ENCODE assay signal across 30 cellular contexts in genomic region chr4:56296449-56296990, GRCh38.
DNase-seq lines count a peak whose midpoint lies in the region; ATAC-seq, FAIRE-seq and TF ChIP-seq lines count a peak whose summit lies in the region.
"Had no signal": no experiment of that assay in that cellular context is flagged by ENCODE, and none has a peak within 500 bp of the region (broad histone marks: within the 10 kb centered on the region; RNA-seq: fewer than 3 reads in every experiment).

No MANE protein-coding gene starts in this region.

- H3K9me3 Mint-ChIP-seq in stimulated activated effector memory CD8-positive, alpha-beta T cell treated with anti-CD3 and anti-CD28 coated beads, Interleukin-12 subunit alpha, Interleukin-12 subunit beta, amount 100 ng/mL, for 72 hours, result peaks cover 3% of the 10 kb centered on the region

- peak overlapping the region; percentile 77 for H3K18ac ChIP-seq in trophoblast cell (ENCODE audit: low read length)

- no peak overlapping the region for H2AFZ ChIP-seq in trophoblast cell (ENCODE audit: insufficient read depth, low read length, poor library complexity)
- H2AFZ ChIP-seq: parathyroid adenoma, PC-9 had no signal

- no peaks in the 10 kb centered on the region for H3K27me3 ChIP-seq in trophoblast cell (ENCODE audit: insufficient read depth, low read length)
- H3K27me3 ChIP-seq: breast epithelium, sigmoid colon, suprapubic skin had no signal

- H2BK5ac ChIP-seq in trophoblast cell (ENCODE audit: low read depth, low read length, poor library complexity), result no peak overlapping the region

- no peak overlapping the region for H4K12ac ChIP-seq in trophoblast cell (ENCODE audit: low read depth, low read length)

- intact Hi-C loops in posterior vena cava (cut with DNase I), result loop anchor here in 1 of 2 donors (5.0 kb wide), 1 partner anchor 1076 kb away; no protein-coding TSS in a partner anchor

- H2AK5ac ChIP-seq in trophoblast cell (ENCODE audit: low read length), result no peak overlapping the region

- no peak for TF ChIP-seq POLR2A in GM12892 (IDR thresholded peaks at IDR 0.05; ENCODE audit: low read depth, low read length)
- no peak for TF ChIP-seq POLR2A in NB4 (IDR thresholded peaks at IDR 0.05; ENCODE audit: extremely low read depth, insufficient read length)

- H3K23ac ChIP-seq in trophoblast cell (ENCODE audit: low read length), result no peak overlapping the region

- no peaks in the 10 kb centered on the region for H3K36me3 ChIP-seq in trophoblast cell (ENCODE audit: control insufficient read depth in 1 of 2, insufficient read depth in 2 of 2, low read length in 2 of 2)
- H3K36me3 ChIP-seq: breast epithelium, HAP-1, sigmoid colon, suprapubic skin had no signal

- no peaks in the 10 kb centered on the region for H3K79me2 ChIP-seq in trophoblast cell (ENCODE audit: control insufficient read depth, insufficient read depth, low read length, poor library complexity)
- H3K79me2 ChIP-seq: parathyroid adenoma had no signal

- peak; percentile 73 for FAIRE-seq in GM12892 (lab: Jason Lieb, UNC)

- H4K8ac ChIP-seq in trophoblast cell (ENCODE audit: low read depth, low read length), result peak overlapping the region; percentile 34

- DNase-seq in GM12892 (ENCODE audit: insufficient read length) (no peak), NB4 (ENCODE audit: low read depth) (peak; percentile 10), coronary artery (ENCODE audit: low spot score) (peak; percentile 65), trophoblast cell (no peak), posterior vena cava (ENCODE audit: low spot score) (no peak), anterior cingulate cortex (lab: John Stamatoyannopoulos, UW) (no peak)
- no peak for DNase-seq in stimulated activated effector memory CD8-positive, alpha-beta T cell treated with anti-CD3 and anti-CD28 coated beads, Interleukin-12 subunit alpha, Interleukin-12 subunit beta, amount 100 ng/mL, for 72 hours (ENCODE audit: low spot score in 2 of 2)
- DNase-seq: activated CD4-positive, alpha-beta T cell treated with anti-CD3 and anti-CD28 coated beads, Interleukin-2, amount 50 U/mL, for 4 hours; activated naive CD4-positive, alpha-beta T cell treated with anti-CD3 and anti-CD28 coated beads, Interleukin-2, amount 50 U/mL, for 16 hours; amygdala; effector memory CD4-positive, alpha-beta T cell; EL; erythroblast; head of caudate nucleus; IMR-90; NCI-H1436; NCI-H446 treated with DMSO at 0.1 percent for 48 hours; PC-9; SHP77 treated with DMSO at 0.1 percent for 48 hours; sigmoid colon; stimulated activated CD4-positive, alpha-beta T cell treated with anti-CD3 and anti-CD28 coated beads, Interleukin-4, amount 100 ng/mL, for 4 hours; stimulated activated naive B cell treated with anti-CD40 and anti-IgM and Interleukin-4, amounts not matched to agents 10 μg/mL and 1 μg/mL and 100 μg/mL, for 72 hours had no signal

- H2BK12ac ChIP-seq in trophoblast cell (ENCODE audit: low read length), result peak overlapping the region; percentile 75

- no peak overlapping the region for H3K14ac ChIP-seq in trophoblast cell (ENCODE audit: low read length)

- H3K4me3 Mint-ChIP-seq in stimulated activated effector memory CD8-positive, alpha-beta T cell treated with anti-CD3 and anti-CD28 coated beads, Interleukin-12 subunit alpha, Interleukin-12 subunit beta, amount 100 ng/mL, for 72 hours, result no peak overlapping the region
- H3K4me3 Mint-ChIP-seq: CD14-positive monocyte; nephron; stimulated activated naive B cell treated with anti-CD40 and anti-IgM and Interleukin-4, amounts not matched to agents 10 μg/mL and 1 μg/mL and 100 μg/mL, for 72 hours had no signal

- no peak overlapping the region for H3K9ac ChIP-seq in trophoblast cell (ENCODE audit: low read length)
- H3K9ac ChIP-seq: parathyroid adenoma had no signal

- no CpG with 5 or more reads among the region's 6 CpGs for WGBS in trophoblast cell (ENCODE audit: extremely low coverage, insufficient coverage, insufficient read length)

- no peak overlapping the region for H2BK120ac ChIP-seq in trophoblast cell (ENCODE audit: insufficient read depth, low read length, poor library complexity)

- no peak for ATAC-seq in HG02852 (IDR thresholded peaks at IDR 0.05; ENCODE audit: unreplicated experiment)
- ATAC-seq in stimulated activated effector memory CD8-positive, alpha-beta T cell treated with anti-CD3 and anti-CD28 coated beads, Interleukin-12 subunit alpha, Interleukin-12 subunit beta, amount 100 ng/mL, for 72 hours, result no peak
- ATAC-seq: stimulated activated naive B cell treated with anti-CD40 and anti-IgM and Interleukin-4, amounts not matched to agents 10 μg/mL and 1 μg/mL and 100 μg/mL, for 72 hours had no signal

- peaks cover 0 to 2% of the 10 kb centered on the region in 2 experiments for H3K4me1 ChIP-seq in trophoblast cell (ENCODE audit: control insufficient read depth in 1 of 2, insufficient read depth in 2 of 2, low read length in 2 of 2)
- H3K4me1 ChIP-seq: breast epithelium had no signal

- no peaks in the 10 kb centered on the region for H3K36me3 Mint-ChIP-seq in stimulated activated effector memory CD8-positive, alpha-beta T cell treated with anti-CD3 and anti-CD28 coated beads, Interleukin-12 subunit alpha, Interleukin-12 subunit beta, amount 100 ng/mL, for 72 hours
- H3K36me3 Mint-ChIP-seq: CD14-positive monocyte; stimulated activated naive B cell treated with anti-CD40 and anti-IgM and Interleukin-4, amounts not matched to agents 10 μg/mL and 1 μg/mL and 100 μg/mL, for 72 hours had no signal

- no peaks in the 10 kb centered on the region for H3K9me3 ChIP-seq in trophoblast cell (ENCODE audit: insufficient read depth, low read depth, low read length)
- H3K9me3 ChIP-seq: breast epithelium, sigmoid colon had no signal

- H4K91ac ChIP-seq in trophoblast cell (ENCODE audit: low read depth, low read length), result no peak overlapping the region

- no peak overlapping the region for H3K27ac ChIP-seq in coronary artery
- no peak overlapping the region for H3K27ac ChIP-seq in trophoblast cell (ENCODE audit: low read depth, low read length)
- H3K27ac ChIP-seq: breast epithelium, parathyroid adenoma, PC-9, sigmoid colon, suprapubic skin had no signal

- no peak overlapping the region for H3K4me2 ChIP-seq in trophoblast cell (ENCODE audit: low read length)
- H3K4me2 ChIP-seq: PC-9 had no signal

- no peak overlapping the region for H3K27ac Mint-ChIP-seq in stimulated activated effector memory CD8-positive, alpha-beta T cell treated with anti-CD3 and anti-CD28 coated beads, Interleukin-12 subunit alpha, Interleukin-12 subunit beta, amount 100 ng/mL, for 72 hours
- H3K27ac Mint-ChIP-seq: CD14-positive monocyte; nephron; stimulated activated naive B cell treated with anti-CD40 and anti-IgM and Interleukin-4, amounts not matched to agents 10 μg/mL and 1 μg/mL and 100 μg/mL, for 72 hours had no signal

- peaks cover 6% of the 10 kb centered on the region for H3K4me1 Mint-ChIP-seq in stimulated activated effector memory CD8-positive, alpha-beta T cell treated with anti-CD3 and anti-CD28 coated beads, Interleukin-12 subunit alpha, Interleukin-12 subunit beta, amount 100 ng/mL, for 72 hours

- TF ChIP-seq CTCF in NB4 (IDR thresholded peaks at IDR 0.05; ENCODE audit: low read depth, low read length), result no peak
- TF ChIP-seq CTCF in coronary artery (IDR thresholded peaks at IDR 0.05), result no peak

- H3K4me3 ChIP-seq in NB4 (ENCODE audit: low read depth, low read length), result no peak overlapping the region
- no peak overlapping the region for H3K4me3 ChIP-seq in coronary artery
- no peak overlapping the region for H3K4me3 ChIP-seq in trophoblast cell (ENCODE audit: low read depth, low read length)
- H3K4me3 ChIP-seq: breast epithelium, HAP-1, lung, PC-9, sigmoid colon, suprapubic skin had no signal

- no peak overlapping the region for H3K4ac ChIP-seq in trophoblast cell (ENCODE audit: low read depth, low read length)

- no peaks in the 10 kb centered on the region for H3K79me1 ChIP-seq in trophoblast cell (ENCODE audit: low read length)

Comparison
In these comparisons a context has a peak if more than half of its experiments do, and no peak if none do; other contexts are left out.
1. DNase-seq: peak in NB4 (single experiment) and coronary artery (single experiment); none in GM12892 (single experiment), trophoblast cell (0 of 2), posterior vena cava (single experiment), anterior cingulate cortex (0 of 58) and stimulated activated effector memory CD8-positive, alpha-beta T cell treated with anti-CD3 and anti-CD28 coated beads, Interleukin-12 subunit alpha, Interleukin-12 subunit beta, amount 100 ng/mL, for 72 hours (0 of 2).